Comparison of ENCODE assay signal across 27 cellular contexts in the genomic region with DNA sequence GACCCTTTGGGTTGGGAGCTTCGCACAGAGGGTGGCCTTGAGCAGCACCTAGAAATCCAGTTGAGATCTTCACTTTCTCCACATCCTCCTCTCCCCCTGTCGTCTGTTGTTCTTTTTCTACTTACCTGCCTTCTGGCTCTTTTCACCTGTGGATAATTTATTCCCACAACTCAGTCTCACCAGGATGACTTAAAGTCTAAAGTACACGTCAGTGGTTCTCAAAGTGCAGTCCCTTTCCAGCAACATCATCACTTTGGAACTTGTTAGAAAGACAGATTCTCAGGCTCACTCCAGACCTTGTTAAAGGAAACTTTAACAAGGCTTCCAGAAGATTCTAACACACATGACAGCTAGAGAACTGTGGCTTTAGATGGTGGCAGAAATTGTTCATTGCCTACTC. TPM values are rescaled to one million over a fixed set of nuclear protein-coding genes. Genes with fewer than 3 reads are reported as not detected.
"Had no signal": no experiment of that assay in that cellular context is flagged by ENCODE, and none has a peak within 500 bp of the region (broad histone marks: within the 10 kb centered on the region; RNA-seq: fewer than 3 reads in every experiment).

No MANE protein-coding gene starts in this region.

- H3K27me3 Mint-ChIP-seq: effector memory CD8-positive, alpha-beta T cell; type B pancreatic cell had no signal

- H3K9me3 Mint-ChIP-seq: effector memory CD8-positive, alpha-beta T cell; memory B cell; natural killer cell; stimulated activated effector memory CD8-positive, alpha-beta T cell treated with anti-CD3 and anti-CD28 coated beads, Interleukin-12 subunit alpha, Interleukin-12 subunit beta, amount 100 ng/mL, for 72 hours had no signal

- H3K36me3 Mint-ChIP-seq: natural killer cell; stimulated activated effector memory CD8-positive, alpha-beta T cell treated with anti-CD3 and anti-CD28 coated beads, Interleukin-12 subunit alpha, Interleukin-12 subunit beta, amount 100 ng/mL, for 72 hours; type B pancreatic cell had no signal

- H3K27ac Mint-ChIP-seq: effector memory CD8-positive, alpha-beta T cell; memory B cell; natural killer cell; stimulated activated effector memory CD8-positive, alpha-beta T cell treated with anti-CD3 and anti-CD28 coated beads, Interleukin-12 subunit alpha, Interleukin-12 subunit beta, amount 100 ng/mL, for 72 hours had no signal

- H3K4me3 ChIP-seq: esophagus squamous epithelium, heart right ventricle, left ventricle myocardium inferior, lower lobe of right lung, pancreas, stomach, thyroid gland had no signal

- H3K9me3 ChIP-seq: esophagus squamous epithelium, heart right ventricle, left ventricle myocardium inferior, lower lobe of right lung, pancreas, stomach, thyroid gland had no signal

- H3K4me3 Mint-ChIP-seq: effector memory CD8-positive, alpha-beta T cell; memory B cell; natural killer cell; stimulated activated effector memory CD8-positive, alpha-beta T cell treated with anti-CD3 and anti-CD28 coated beads, Interleukin-12 subunit alpha, Interleukin-12 subunit beta, amount 100 ng/mL, for 72 hours; type B pancreatic cell had no signal

- H3K4me1 Mint-ChIP-seq: stimulated activated effector memory CD8-positive, alpha-beta T cell treated with anti-CD3 and anti-CD28 coated beads, Interleukin-12 subunit alpha, Interleukin-12 subunit beta, amount 100 ng/mL, for 72 hours had no signal

- FAIRE-seq: endometrium, pancreas had no signal

- H3K36me3 ChIP-seq: esophagus squamous epithelium, heart right ventricle, left ventricle myocardium inferior, lower lobe of right lung, pancreas, stomach, thyroid gland had no signal

- H3K27me3 ChIP-seq: pancreas, thyroid gland had no signal

- DNase-seq: cerebellar nuclear complex; cortex of kidney; effector memory CD8-positive, alpha-beta T cell; erythroblast; esophagus squamous epithelium; foreskin melanocyte; glutamatergic neuron; heart right ventricle; left colon; left ventricle myocardium inferior; lower lobe of right lung; natural killer cell; pancreas; stimulated activated CD4-positive, alpha-beta T cell treated with anti-CD3 and anti-CD28 coated beads, Interleukin-2, amount 100 ng/mL, for 24 hours; stimulated activated CD4-positive, alpha-beta T cell treated with anti-CD3 and anti-CD28 coated beads, Interleukin-4, amount 100 ng/mL, for 24 hours; stimulated activated naive CD4-positive, alpha-beta T cell treated with Interleukin-2 at 50 U/mL for 16 hours; stomach; thyroid gland had no signal

- ATAC-seq: effector memory CD8-positive, alpha-beta T cell; heart right ventricle; left colon; lower lobe of right lung; natural killer cell; pancreas; sciatic nerve; stimulated activated effector memory CD8-positive, alpha-beta T cell treated with anti-CD3 and anti-CD28 coated beads, Interleukin-12 subunit alpha, Interleukin-12 subunit beta, amount 100 ng/mL, for 72 hours had no signal

- H3K27ac ChIP-seq: esophagus squamous epithelium, heart right ventricle, left ventricle myocardium inferior, lower lobe of right lung, pancreas, stomach, thyroid gland had no signal

- H3K4me1 ChIP-seq: esophagus squamous epithelium, heart right ventricle, left ventricle myocardium inferior, lower lobe of right lung, pancreas, stomach, thyroid gland had no signal

RNA-seq across cellular contexts. Expression of a gene that starts 27.6 kb away (rescaled TPM):
- total RNA-seq: dermis microvascular lymphatic vessel endothelial cell, heart right ventricle, left ventricle myocardium inferior, pulmonary artery endothelial cell, subcutaneous adipose tissue had no signal
- polyA plus RNA-seq: neural cell had no signal
